In genomic region chr10:69360485-69361302, GRCh38 we compare ENCODE assay signal across 8 cellular contexts. TPM values are rescaled to one million over a fixed set of nuclear protein-coding genes. Genes with fewer than 3 reads are reported as not detected.
DNase-seq lines count a peak whose midpoint lies in the region; ATAC-seq, FAIRE-seq and TF ChIP-seq lines count a peak whose summit lies in the region.

No MANE protein-coding gene starts in this region.

- FAIRE-seq in H54 (lab: Jason Lieb, UNC), result peak; percentile 87

- H3K4me1 ChIP-seq in heart right ventricle, result peaks cover 37 to 76% (median 68%) of the 10 kb centered on the region in 9 donors

- H3K27ac ChIP-seq in VCaP (peak overlapping the region; percentile 81), heart right ventricle (peak overlapping the region; percentile 31 to 83 (median 54))

- no peak overlapping the region for H3K4me3 ChIP-seq in heart right ventricle

- peak; percentile 31 to 83 (median 78) for ATAC-seq in heart right ventricle
- no peak for ATAC-seq in GM18858 (IDR thresholded peaks at IDR 0.05; ENCODE audit: unreplicated experiment)
- no peak for ATAC-seq in HG03045 (IDR thresholded peaks at IDR 0.05; ENCODE audit: unreplicated experiment)
- no peak for ATAC-seq in HG03520 (IDR thresholded peaks at IDR 0.05; ENCODE audit: unreplicated experiment)

- no peaks in the 10 kb centered on the region for H3K9me3 ChIP-seq in heart right ventricle

- in situ Hi-C loops in GM13976 (cut with MboI; ENCODE audit: low sequenced_read_pairs, unreplicated experiment), result no loop called here

- DNase-seq in H54 (ENCODE audit: insufficient read length, low spot score) (peak; percentile 87), heart right ventricle (peak; percentile 64 to 72), smooth muscle cell of the brain vasculature (ENCODE audit: low read depth, low spot score) (peak; percentile 57), GM13976 (ENCODE audit: low spot score) (no peak)

- no peaks in the 10 kb centered on the region for H3K27me3 ChIP-seq in heart right ventricle

- TF ChIP-seq CTCF in VCaP (conservative IDR thresholded peaks at IDR 0.05) (no peak), heart right ventricle (IDR thresholded peaks at IDR 0.05) (no peak), GM13976 (IDR thresholded peaks at IDR 0.05; ENCODE audit: borderline replicate concordance, control extremely low read depth, extremely low read depth, insufficient read depth, missing control alignments) (no peak)

- TF ChIP-seq POLR2A in H54 (IDR thresholded peaks at IDR 0.05; ENCODE audit: low read depth, low read length), result no peak

- intact Hi-C loops in heart right ventricle (cut with DNase I), result loop anchor here in 5 of 10 donors (2.0 to 5.0 kb wide), 4 partner anchors 33 to 43 kb away; no protein-coding TSS in a partner anchor

- 30% methylated on average over 8 of the region's 8 CpGs for WGBS in heart right ventricle, 2 donors

- H3K36me3 ChIP-seq in heart right ventricle, result peaks cover 0 to 57% (median 16%) of the 10 kb centered on the region in 9 donors

RNA-seq across cellular contexts. Expression of gene TACR2, which starts 56.0 kb away (rescaled TPM):
- total RNA-seq in heart right ventricle, result under 1 TPM in 8 of 10 donors, not detected in 2; 0.15 to 0.93 (median 0.25) TPM
- under 1 TPM in 1 of 2 donors, not detected in 1; 0.13 TPM for polyA plus RNA-seq in heart right ventricle

Comparison
In these comparisons a context has a peak if more than half of its experiments do, and no peak if none do; other contexts are left out.
1. ATAC-seq: peak in heart right ventricle (8 of 8); none in GM18858 (single experiment), HG03045 (single experiment) and HG03520 (single experiment).